Comparison of ENCODE assay signal across 19 cellular contexts in the genomic region with DNA sequence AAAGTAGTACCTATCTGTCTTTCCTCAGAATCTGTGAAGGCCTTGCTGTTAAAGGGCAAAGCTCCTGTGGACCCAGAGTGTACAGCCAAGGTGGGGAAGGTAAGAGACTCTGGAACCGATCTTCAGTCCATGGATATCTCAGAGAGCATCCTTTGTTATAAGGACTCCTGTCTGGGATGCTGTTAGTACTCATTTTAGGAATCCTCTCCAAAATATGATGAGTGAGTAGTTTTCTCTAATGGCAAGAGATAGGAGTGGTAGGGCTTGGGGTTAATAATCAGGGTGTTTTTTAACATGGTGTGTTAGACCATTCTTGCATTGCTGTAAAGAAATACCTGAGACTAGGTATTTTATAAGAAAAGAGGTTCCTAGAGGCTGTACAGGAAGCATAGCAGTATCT. TPM values are rescaled to one million over a fixed set of nuclear protein-coding genes. Genes with fewer than 3 reads are reported as not detected.
A peak's percentile ranks its signal among the peaks of the same experiment; 100 is the strongest.
DNase-seq lines count a peak whose midpoint lies in the region; ATAC-seq, FAIRE-seq and TF ChIP-seq lines count a peak whose summit lies in the region.
"Had no signal": no experiment of that assay in that cellular context is flagged by ENCODE, and none has a peak within 500 bp of the region (broad histone marks: within the 10 kb centered on the region; RNA-seq: fewer than 3 reads in every experiment).

No MANE protein-coding gene starts in this region.

- DNase-seq in HepG2 (ENCODE audit: low spot score) (no peak), right lobe of liver (no peak), WTC11 (ENCODE audit: low spot score) (no peak), immature natural killer cell (no peak), substantia nigra (lab: John Stamatoyannopoulos, UW) (no peak), 8988T (no peak), anterior cingulate cortex (lab: John Stamatoyannopoulos, UW) (no peak)
- DNase-seq: activated CD4-positive, alpha-beta T cell treated with anti-CD3 and anti-CD28 coated beads, Interleukin-2, amount 50 U/mL, for 1 hour; effector CD4-positive, alpha-beta T cell; esophagus squamous epithelium; KG1; left cardiac atrium; NCI-H1048; NCI-H2081 treated with DMSO at 0.1 percent for 48 hours; NCI-H524; nucleus accumbens; SK-N-SH; thyroid gland had no signal

- no peaks in the 10 kb centered on the region for H4K20me1 ChIP-seq in HepG2 (ENCODE audit: insufficient read depth, low read length)

- H3K27me3 Mint-ChIP-seq in WTC11 (ENCODE audit: low read depth): no peaks in the 10 kb centered on the region
- H3K27me3 Mint-ChIP-seq in immature natural killer cell (ENCODE audit: low read depth in 3 of 3): peaks cover 7 to 14% (median 8%) of the 10 kb centered on the region in 3 donors

- TF ChIP-seq RAD21 in HepG2 (CRISPR knock-in tag; IDR thresholded peaks at IDR 0.05): no peak

- H3K27ac Mint-ChIP-seq in WTC11 (no peak overlapping the region), immature natural killer cell (peak overlapping the region in 5 of 6 donors; percentile 13 to 99 (median 92))

- H3K27ac ChIP-seq in HepG2 (ENCODE audit: extremely low read length, insufficient read depth, low read length): no peak overlapping the region
- H3K27ac ChIP-seq in right lobe of liver: no peak overlapping the region
- no peak overlapping the region for H3K27ac ChIP-seq in substantia nigra (ENCODE audit: low read depth, low read length, poor library complexity, severe bottlenecking)
- H3K27ac ChIP-seq: esophagus squamous epithelium, thyroid gland had no signal

- peaks cover 8% of the 10 kb centered on the region for H3K4me1 Mint-ChIP-seq in WTC11
- H3K4me1 Mint-ChIP-seq in immature natural killer cell: peaks cover 13 to 19% of the 10 kb centered on the region in 2 donors

- H3K9me3 Mint-ChIP-seq in WTC11 (no peaks in the 10 kb centered on the region), immature natural killer cell (no peaks in the 10 kb centered on the region)

- POLR2A ChIA-PET in HepG2 (lab: Yijun Ruan, JAX) (interaction anchor here (5.8 kb wide), 1 partner anchor 16 kb away, joined by 139 read pairs; a partner anchor contains a TSS), WTC11 (lab: Charles Lee) (no interaction called here)

- peaks cover 25% of the 10 kb centered on the region for H3K4me1 ChIP-seq in HepG2 (ENCODE audit: insufficient read depth, low read length)
- H3K4me1 ChIP-seq in right lobe of liver: peaks cover 0 to 3% (median 0%) of the 10 kb centered on the region in 4 donors
- H3K4me1 ChIP-seq: thyroid gland had no signal

- CTCF ChIA-PET in HepG2 (lab: Yijun Ruan, JAX; ENCODE audit: low intra/inter-chr PET ratio, low total read pairs): no interaction called here
- CTCF ChIA-PET in WTC11 (lab: Charles Lee): no interaction called here

- H3K4me3 ChIP-seq in HepG2 (replicated peaks in 1 of 3; ENCODE audit: insufficient read depth in 1 of 3, low read depth in 2 of 3, low read length in 3 of 3) (no peak overlapping the region), right lobe of liver (no peak overlapping the region)
- H3K4me3 ChIP-seq: esophagus squamous epithelium, thyroid gland had no signal

- H3K27me3 ChIP-seq in HepG2 (ENCODE audit: control insufficient read depth in 1 of 2, insufficient read depth in 2 of 2, low read length in 2 of 2): no peaks in the 10 kb centered on the region; a peak in 1 of 5 replicates
- H3K27me3 ChIP-seq in right lobe of liver: no peaks in the 10 kb centered on the region
- H3K27me3 ChIP-seq: esophagus squamous epithelium, thyroid gland had no signal

- no peak overlapping the region for H3K9ac ChIP-seq in HepG2 (ENCODE audit: insufficient read depth, low read depth, low read length)
- H3K9ac ChIP-seq: SK-N-SH had no signal

- no peak overlapping the region for H2AFZ ChIP-seq in HepG2 (ENCODE audit: low read length)

- H3K9me3 ChIP-seq in HepG2 (ENCODE audit: low read length): no peaks in the 10 kb centered on the region
- no peaks in the 10 kb centered on the region for H3K9me3 ChIP-seq in right lobe of liver
- H3K9me3 ChIP-seq: esophagus squamous epithelium, SK-N-SH, thyroid gland had no signal

- H3K4me2 ChIP-seq in HepG2 (ENCODE audit: low read depth, low read length): no peak overlapping the region
- H3K4me2 ChIP-seq: SK-N-SH had no signal

- BruUV-seq in HepG2 (replicated peaks; lab: Mats Ljungman, UMichigan): no TSS peak

- in situ Hi-C loops in HepG2 (cut with HindIII; ENCODE audit: extremely low pct_ligation_motif_present, low pct_unique_long_range_greater_than_20kb): loop anchor here (25.0 kb wide), 2 partner anchors 117 to 642 kb away; a partner anchor contains a TSS

- TF ChIP-seq POLR2A in HepG2 (IDR thresholded peaks at IDR 0.05; ENCODE audit: insufficient read depth in 1 of 2, low read depth in 2 of 2, low read length in 2 of 2) (no peak), right lobe of liver (IDR thresholded peaks at IDR 0.05) (no peak)

- H3K79me2 ChIP-seq in HepG2 (ENCODE audit: insufficient read depth, low read length): peaks cover 12% of the 10 kb centered on the region

- H3K36me3 ChIP-seq in HepG2 (replicated peaks in 1 of 2; ENCODE audit: control insufficient read depth in 1 of 2, insufficient read depth in 2 of 2, low read length in 2 of 2) (peaks cover 6 to 27% of the 10 kb centered on the region in 2 experiments; a peak in 4 of 5 replicates), right lobe of liver (peaks cover 0 to 36% (median 8%) of the 10 kb centered on the region in 4 donors)

- no peak for FAIRE-seq in HepG2 (lab: Jason Lieb, UNC)
- FAIRE-seq: GM18507 had no signal

- 100% methylated on average over 1 of the region's 1 CpG for WGBS in HepG2 (ENCODE audit: low lambda C conversion rate)
- WGBS in right lobe of liver (ENCODE audit: insufficient coverage, low coverage, low lambda C conversion rate, missing lambda C conversion rate): 75% methylated on average over 1 of the region's 1 CpG

- peaks cover 37% of the 10 kb centered on the region for H3K36me3 Mint-ChIP-seq in WTC11
- peaks cover 6 to 9% (median 7%) of the 10 kb centered on the region in 3 donors for H3K36me3 Mint-ChIP-seq in immature natural killer cell

- TF ChIP-seq CTCF in HepG2 (CRISPR knock-in tag; IDR thresholded peaks at IDR 0.05) (no peak), right lobe of liver (IDR thresholded peaks at IDR 0.05) (no peak), WTC11 (IDR thresholded peaks at IDR 0.05) (no peak)

- peak overlapping the region; percentile 20; the same call in 1 of the 2 replicates for H3K4me3 Mint-ChIP-seq in WTC11
- no peak overlapping the region for H3K4me3 Mint-ChIP-seq in immature natural killer cell

- TF ChIP-seq EP300 in HepG2 (IDR thresholded peaks at IDR 0.05; ENCODE audit: low read depth in 2 of 2, low read length in 2 of 2) (no peak), HepG2 (CRISPR knock-in tag; IDR thresholded peaks at IDR 0.05; ENCODE audit: borderline replicate concordance) (no peak)

- no peak for ATAC-seq in HepG2
- no peak for ATAC-seq in right lobe of liver
- no peak for ATAC-seq in WTC11
- ATAC-seq: left cardiac atrium had no signal

- intact Hi-C loops in HepG2 (cut with micrococcal nuclease; ENCODE audit: unreplicated experiment): no loop called here
- intact Hi-C loops in right lobe of liver (cut with DNase I): no loop called here

RNA-seq across cellular contexts. Expression of a gene that starts 1.9 kb away (rescaled TPM):
- total RNA-seq in HepG2 (2016; rRNA removed; fragmentation: Illumina TruSeq; extraction: Trizol) (37.3 and 39.1 TPM in 2 replicates), right lobe of liver (10 to 100 TPM in 2 of 6 experiments, 1 to 10 TPM in 4; 5.5 to 10.4 (median 9.1) TPM), WTC11 (2021) (34.5 to 37.1 TPM (median 36.8 TPM) in 3 replicates)
- 12.6 and 13.3 TPM in 2 replicates for total RNA-seq in HepG2 (2016; cell fraction: cytosol; rRNA removed; fragmentation: Illumina TruSeq; extraction: Trizol; ENCODE audit: low read depth)
- total RNA-seq in HepG2 (2016; cell fraction: insoluble cytoplasmic fraction; rRNA removed; fragmentation: Illumina TruSeq; extraction: Trizol): 38.8 and 39.8 TPM in 2 replicates
- total RNA-seq in HepG2 (2016; cell fraction: membrane; rRNA removed; fragmentation: Illumina TruSeq; extraction: Trizol): 15.3 and 15.8 TPM in 2 replicates
- 45.9 and 50.0 TPM in 2 replicates for total RNA-seq in HepG2 (2016; cell fraction: nucleus; rRNA removed; fragmentation: Illumina TruSeq; extraction: Trizol)
- polyA plus RNA-seq in HepG2 (2011; rRNA removed) (31.3 and 38.4 TPM in 2 replicates), immature natural killer cell (10 to 100 TPM in 2 of 3 donors, 1 to 10 TPM in 1; 8.1 to 12.8 (median 10.4) TPM)
- 18.1 and 20.5 TPM in 2 replicates for polyA plus RNA-seq in HepG2 (2011; cell fraction: cytosol; rRNA removed)
- polyA plus RNA-seq in HepG2 (2011; cell fraction: nucleus; rRNA removed): 71.4 and 74.8 TPM in 2 replicates
- 34.8 and 43.7 TPM in 2 replicates for polyA plus RNA-seq in HepG2 (2012)
- polyA plus RNA-seq in HepG2 (2016; cell fraction: cytosol; fragmentation: Illumina TruSeq; extraction: Trizol; ENCODE audit: low read depth): 5.1 and 5.8 TPM in 2 replicates
- 60.5 and 63.6 TPM in 2 replicates for polyA plus RNA-seq in HepG2 (2016; cell fraction: insoluble cytoplasmic fraction; fragmentation: Illumina TruSeq; extraction: Trizol; ENCODE audit: low read depth)
- polyA plus RNA-seq in HepG2 (2016; cell fraction: membrane; fragmentation: Illumina TruSeq; extraction: Trizol; ENCODE audit: low read depth): 8.6 and 9.1 TPM in 2 replicates
- polyA plus RNA-seq in HepG2 (2016; cell fraction: nucleus; fragmentation: Illumina TruSeq; extraction: Trizol; ENCODE audit: insufficient read depth, low read depth): 132 and 134 TPM in 2 replicates
- 7.0 and 16.0 TPM in 2 replicates for polyA minus RNA-seq in HepG2 (2011; rRNA and poly(A)+ RNA removed; ENCODE audit: low replicate concordance)
- polyA minus RNA-seq in HepG2 (2011; cell fraction: cytosol; rRNA and poly(A)+ RNA removed): 10.3 and 12.2 TPM in 2 replicates
- polyA minus RNA-seq in HepG2 (2011; cell fraction: nucleus; rRNA and poly(A)+ RNA removed): 20.7 and 27.6 TPM in 2 replicates

RNA-seq across cellular contexts. Expression of a gene that starts 12.3 kb away (rescaled TPM):
- 98.3 and 110 TPM in 2 replicates for total RNA-seq in HepG2 (2016; rRNA removed; fragmentation: Illumina TruSeq; extraction: Trizol)
- total RNA-seq in HepG2 (2016; cell fraction: cytosol; rRNA removed; fragmentation: Illumina TruSeq; extraction: Trizol; ENCODE audit: low read depth): 75.4 and 85.5 TPM in 2 replicates
- total RNA-seq in HepG2 (2016; cell fraction: insoluble cytoplasmic fraction; rRNA removed; fragmentation: Illumina TruSeq; extraction: Trizol): 104 and 112 TPM in 2 replicates
- 171 and 187 TPM in 2 replicates for total RNA-seq in HepG2 (2016; cell fraction: membrane; rRNA removed; fragmentation: Illumina TruSeq; extraction: Trizol)
- total RNA-seq in HepG2 (2016; cell fraction: nucleus; rRNA removed; fragmentation: Illumina TruSeq; extraction: Trizol): 99.1 and 105 TPM in 2 replicates
- 101 and 125 TPM in 2 replicates for polyA plus RNA-seq in HepG2 (2011; rRNA removed)
- 77.6 and 112 TPM in 2 replicates for polyA plus RNA-seq in HepG2 (2011; cell fraction: cytosol; rRNA removed)
- 39.1 and 52.4 TPM in 2 replicates for polyA plus RNA-seq in HepG2 (2011; cell fraction: nucleus; rRNA removed)
- 128 and 248 TPM in 2 replicates for polyA plus RNA-seq in HepG2 (2012)
- 78.2 and 81.7 TPM in 2 replicates for polyA plus RNA-seq in HepG2 (2016; cell fraction: cytosol; fragmentation: Illumina TruSeq; extraction: Trizol; ENCODE audit: low read depth)
- polyA plus RNA-seq in HepG2 (2016; cell fraction: insoluble cytoplasmic fraction; fragmentation: Illumina TruSeq; extraction: Trizol; ENCODE audit: low read depth): 105 and 127 TPM in 2 replicates
- polyA plus RNA-seq in HepG2 (2016; cell fraction: membrane; fragmentation: Illumina TruSeq; extraction: Trizol; ENCODE audit: low read depth): 158 and 172 TPM in 2 replicates
- polyA plus RNA-seq in HepG2 (2016; cell fraction: nucleus; fragmentation: Illumina TruSeq; extraction: Trizol; ENCODE audit: insufficient read depth, low read depth): 120 and 124 TPM in 2 replicates
- polyA minus RNA-seq in HepG2 (2011; rRNA and poly(A)+ RNA removed; ENCODE audit: low replicate concordance): 49.3 and 81.3 TPM in 2 replicates
- 24.8 and 37.2 TPM in 2 replicates for polyA minus RNA-seq in HepG2 (2011; cell fraction: cytosol; rRNA and poly(A)+ RNA removed)
- polyA minus RNA-seq in HepG2 (2011; cell fraction: nucleus; rRNA and poly(A)+ RNA removed): 98.6 and 129 TPM in 2 replicates
- total RNA-seq in right lobe of liver: 10 to 100 TPM; 15.7 to 55.5 (median 24.9) TPM
- total RNA-seq in WTC11 (2021): 149 to 155 TPM (median 151 TPM) in 3 replicates
- polyA plus RNA-seq in immature natural killer cell: 10 to 100 TPM; 11.0 to 16.2 (median 14.9) TPM

RNA-seq across cellular contexts. Expression of a gene that starts 39.6 kb away (rescaled TPM):
- total RNA-seq in HepG2 (2016; rRNA removed; fragmentation: Illumina TruSeq; extraction: Trizol) (28.5 and 44.6 TPM in 2 replicates), right lobe of liver (1 to 10 TPM; 3.1 to 5.1 (median 4.2) TPM), WTC11 (2021) (15.9 to 19.2 TPM (median 18.1 TPM) in 3 replicates)
- total RNA-seq in HepG2 (2016; cell fraction: cytosol; rRNA removed; fragmentation: Illumina TruSeq; extraction: Trizol; ENCODE audit: low read depth): 2.1 and 3.3 TPM in 2 replicates
- total RNA-seq in HepG2 (2016; cell fraction: insoluble cytoplasmic fraction; rRNA removed; fragmentation: Illumina TruSeq; extraction: Trizol): 29.1 and 42.3 TPM in 2 replicates
- total RNA-seq in HepG2 (2016; cell fraction: membrane; rRNA removed; fragmentation: Illumina TruSeq; extraction: Trizol): 6.0 and 8.2 TPM in 2 replicates
- total RNA-seq in HepG2 (2016; cell fraction: nucleus; rRNA removed; fragmentation: Illumina TruSeq; extraction: Trizol): 24.1 and 26.3 TPM in 2 replicates
- polyA plus RNA-seq in HepG2 (2011; rRNA removed) (8.2 and 8.7 TPM in 2 replicates), immature natural killer cell (10 to 100 TPM; 24.3 to 42.4 (median 25.9) TPM)
- polyA plus RNA-seq in HepG2 (2011; cell fraction: cytosol; rRNA removed): 7.3 and 7.4 TPM in 2 replicates
- 5.4 and 6.0 TPM in 2 replicates for polyA plus RNA-seq in HepG2 (2011; cell fraction: nucleus; rRNA removed)
- 8.6 and 11.7 TPM in 2 replicates for polyA plus RNA-seq in HepG2 (2012)
- polyA plus RNA-seq in HepG2 (2016; cell fraction: cytosol; fragmentation: Illumina TruSeq; extraction: Trizol; ENCODE audit: low read depth): 1.1 and 1.6 TPM in 2 replicates
- 22.6 and 24.7 TPM in 2 replicates for polyA plus RNA-seq in HepG2 (2016; cell fraction: insoluble cytoplasmic fraction; fragmentation: Illumina TruSeq; extraction: Trizol; ENCODE audit: low read depth)
- polyA plus RNA-seq in HepG2 (2016; cell fraction: membrane; fragmentation: Illumina TruSeq; extraction: Trizol; ENCODE audit: low read depth): 2.5 and 3.2 TPM in 2 replicates
- 9.8 and 12.7 TPM in 2 replicates for polyA plus RNA-seq in HepG2 (2016; cell fraction: nucleus; fragmentation: Illumina TruSeq; extraction: Trizol; ENCODE audit: insufficient read depth, low read depth)
- 22.5 and 23.7 TPM in 2 replicates for polyA minus RNA-seq in HepG2 (2011; rRNA and poly(A)+ RNA removed; ENCODE audit: low replicate concordance)
- 13.7 and 14.7 TPM in 2 replicates for polyA minus RNA-seq in HepG2 (2011; cell fraction: cytosol; rRNA and poly(A)+ RNA removed)
- 39.7 and 40.9 TPM in 2 replicates for polyA minus RNA-seq in HepG2 (2011; cell fraction: nucleus; rRNA and poly(A)+ RNA removed)
